In the genomic region with DNA sequence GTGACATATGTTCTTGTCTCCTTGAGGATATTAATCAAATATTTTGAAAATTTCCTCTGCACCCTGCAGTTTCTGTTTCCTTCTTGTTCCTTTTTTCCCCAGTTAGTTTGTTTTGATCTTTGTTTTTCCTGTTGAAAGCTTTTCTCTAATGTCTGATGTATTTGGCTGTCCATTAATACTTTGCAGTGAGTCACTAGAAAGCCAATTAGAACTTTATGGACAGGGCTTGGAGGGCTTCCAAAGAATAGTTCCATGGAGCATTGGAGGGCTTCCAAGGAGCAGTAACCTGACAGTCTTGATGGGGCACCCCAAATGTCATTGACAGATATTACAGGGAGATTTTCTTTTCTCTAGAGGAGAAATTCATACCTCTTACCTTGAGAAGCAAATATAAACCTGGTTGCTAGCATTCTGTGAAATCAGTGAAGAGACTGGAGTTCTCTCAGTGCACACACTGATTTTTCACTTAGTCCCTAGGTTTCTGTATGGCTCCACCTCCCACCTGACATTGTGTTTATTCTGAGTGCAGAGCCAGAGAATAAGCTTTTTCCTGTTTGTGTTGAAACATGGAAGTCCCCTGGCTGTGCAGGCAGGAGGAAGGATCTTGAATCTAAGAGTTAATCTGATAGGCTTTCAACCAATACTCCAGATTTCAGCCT, we compare ENCODE assay signal across 11 cellular contexts. TPM values are rescaled to one million over a fixed set of nuclear protein-coding genes. Genes with fewer than 3 reads are reported as not detected.
A peak's percentile ranks its signal among the peaks of the same experiment; 100 is the strongest.
DNase-seq lines count a peak whose midpoint lies in the region; ATAC-seq, FAIRE-seq and TF ChIP-seq lines count a peak whose summit lies in the region.
"Had no signal": no experiment of that assay in that cellular context is flagged by ENCODE, and none has a peak within 500 bp of the region (broad histone marks: within the 10 kb centered on the region; RNA-seq: fewer than 3 reads in every experiment).

No MANE protein-coding gene starts in this region.

- peaks cover 0 to 2% (median 0%) of the 10 kb centered on the region in 5 donors for H3K27me3 Mint-ChIP-seq in naive thymus-derived CD8-positive, alpha-beta T cell

- no peak overlapping the region for H3K4me3 Mint-ChIP-seq in naive thymus-derived CD8-positive, alpha-beta T cell
- H3K4me3 Mint-ChIP-seq: activated T-cell treated with anti-CD3 and anti-CD28 coated beads, Interleukin-2, amount 50 U/mL, for 24 hours had no signal

- no peak for TF ChIP-seq RAD21 in SK-N-SH (IDR thresholded peaks at IDR 0.05; ENCODE audit: low read length)

- H3K4me2 ChIP-seq in SK-N-SH, result no peak overlapping the region

- no peaks in the 10 kb centered on the region for H3F3A ChIP-seq in SK-N-SH (replicated peaks; ENCODE audit: insufficient read depth)

- TF ChIP-seq CTCF in SK-N-SH (IDR thresholded peaks at IDR 0.05) (no peak), heart right ventricle (IDR thresholded peaks at IDR 0.05) (no peak)

- ATAC-seq in heart right ventricle, result peak; percentile 40 to 80 (median 69)
- ATAC-seq in naive thymus-derived CD8-positive, alpha-beta T cell, result no peak
- ATAC-seq in HG03442 (IDR thresholded peaks at IDR 0.05; ENCODE audit: unreplicated experiment), result no peak

- H2AFZ ChIP-seq in SK-N-SH (ENCODE audit: low read depth), result no peak overlapping the region

- no peaks in the 10 kb centered on the region for H3K9me3 Mint-ChIP-seq in naive thymus-derived CD8-positive, alpha-beta T cell
- H3K9me3 Mint-ChIP-seq: activated T-cell treated with anti-CD3 and anti-CD28 coated beads, Interleukin-2, amount 50 U/mL, for 24 hours had no signal

- FAIRE-seq in HTR-8/SVneo (lab: Jason Lieb, UNC), result no peak

- H3K27me3 ChIP-seq in SK-N-SH (ENCODE audit: insufficient read depth) (no peaks in the 10 kb centered on the region), heart right ventricle (no peaks in the 10 kb centered on the region), stomach smooth muscle (ENCODE audit: control insufficient read depth in 1 of 2, insufficient read depth in 2 of 2, low read length in 2 of 2) (no peaks in the 10 kb centered on the region)

- H3K4me1 Mint-ChIP-seq in naive thymus-derived CD8-positive, alpha-beta T cell, result peaks cover 0 to 4% (median 2%) of the 10 kb centered on the region in 4 donors

- intact Hi-C loops in heart right ventricle (cut with DNase I), result no loop called here

- H3K27ac Mint-ChIP-seq in naive thymus-derived CD8-positive, alpha-beta T cell, result no peak overlapping the region
- H3K27ac Mint-ChIP-seq: activated T-cell treated with anti-CD3 and anti-CD28 coated beads, Interleukin-2, amount 50 U/mL, for 24 hours had no signal

- TF ChIP-seq EP300 in SK-N-SH (IDR thresholded peaks at IDR 0.05; ENCODE audit: borderline replicate concordance in 1 of 2, low read depth in 1 of 2, low read length in 1 of 2), result no peak; a peak in 1 of 4 replicates

- POLR2A ChIA-PET in SK-N-SH (lab: Yijun Ruan, JAX), result no interaction called here
- POLR2A ChIA-PET in naive thymus-derived CD8-positive, alpha-beta T cell (lab: Charles Lee), result no interaction called here

- CTCF ChIA-PET in SK-N-SH (lab: Yijun Ruan, JAX), result no interaction called here

- H3K4me1 ChIP-seq in SK-N-SH (ENCODE audit: control insufficient read depth in 1 of 2, insufficient read depth in 2 of 2, low read depth in 1 of 2, low read length in 1 of 2) (peaks cover 6 to 11% of the 10 kb centered on the region in 2 experiments; a peak in 3 of 4 replicates), heart right ventricle (peaks cover 2 to 73% (median 58%) of the 10 kb centered on the region in 9 donors), stomach smooth muscle (ENCODE audit: control insufficient read depth, insufficient read depth, low read length) (peaks cover 19% of the 10 kb centered on the region)

- no peaks in the 10 kb centered on the region for H3K79me2 ChIP-seq in SK-N-SH (ENCODE audit: insufficient read depth)

- H3K27ac ChIP-seq in SK-N-SH (ENCODE audit: low read depth in 2 of 2, low read length in 1 of 2), result peak overlapping the region; percentile 14 to 58; a peak in 3 of 4 replicates
- peak overlapping the region; percentile 1 to 75 (median 33) for H3K27ac ChIP-seq in heart right ventricle
- H3K27ac ChIP-seq in stomach smooth muscle (ENCODE audit: low read length), result peak overlapping the region; percentile 32

- no peaks in the 10 kb centered on the region for H3K9me2 ChIP-seq in SK-N-SH

- DNase-seq in HTR-8/SVneo (ENCODE audit: insufficient read length, low spot score) (peak; percentile 12), SK-N-SH (no peak), heart right ventricle (peak in 1 of 2 donors; percentile 35)
- DNase-seq in naive thymus-derived CD8-positive, alpha-beta T cell, result no peak
- DNase-seq in activated CD4-positive, alpha-beta T cell treated with anti-CD3 and anti-CD28 coated beads for 48 hours, result no peak
- DNase-seq: activated T-cell treated with anti-CD3 and anti-CD28 coated beads, Interleukin-2, amount 50 U/mL, for 24 hours; NCI-H1930; T-helper 1 cell had no signal

- H3K36me3 ChIP-seq in SK-N-SH (replicated peaks in 1 of 2; ENCODE audit: control insufficient read depth in 1 of 2, insufficient read depth in 2 of 2, low read length in 1 of 2), result no peaks in the 10 kb centered on the region
- H3K36me3 ChIP-seq in heart right ventricle, result peaks cover 0 to 31% (median 0%) of the 10 kb centered on the region in 9 donors
- H3K36me3 ChIP-seq in stomach smooth muscle (ENCODE audit: control insufficient read depth in 2 of 2, insufficient read depth in 2 of 2, low read length in 2 of 2), result peaks cover 7 to 11% of the 10 kb centered on the region in 2 donors

- no peak overlapping the region for H3K9ac ChIP-seq in SK-N-SH
- no peak overlapping the region for H3K9ac ChIP-seq in stomach smooth muscle (ENCODE audit: low read length in 2 of 2)

- H3K9me3 ChIP-seq in SK-N-SH, result no peaks in the 10 kb centered on the region
- no peaks in the 10 kb centered on the region for H3K9me3 ChIP-seq in heart right ventricle
- no peaks in the 10 kb centered on the region for H3K9me3 ChIP-seq in stomach smooth muscle (ENCODE audit: control insufficient read depth in 2 of 2, low read length in 2 of 2)

- H3K36me3 Mint-ChIP-seq in naive thymus-derived CD8-positive, alpha-beta T cell, result no peaks in the 10 kb centered on the region

- no peak overlapping the region for H3K4me3 ChIP-seq in SK-N-SH (ENCODE audit: low read depth in 2 of 2, low read length in 1 of 2)
- H3K4me3 ChIP-seq in heart right ventricle, result no peak overlapping the region
- no peak overlapping the region for H3K4me3 ChIP-seq in stomach smooth muscle (ENCODE audit: low read length in 2 of 2)

- H4K20me1 ChIP-seq in SK-N-SH (ENCODE audit: insufficient read depth), result no peaks in the 10 kb centered on the region

TF ChIP-seq in SK-N-SH, 30 proteins besides CTCF, POLR2A, EP300 and RAD21:
- TF ChIP-seq FOSL2 (IDR thresholded peaks at IDR 0.05; ENCODE audit: borderline replicate concordance, low read depth) (peak; percentile 42; the same call in 1 of the 2 replicates), NFIC (IDR thresholded peaks at IDR 0.05; ENCODE audit: borderline replicate concordance) (peak; percentile 69; the same call in 1 of the 2 replicates), USF2 (IDR thresholded peaks at IDR 0.05; ENCODE audit: borderline replicate concordance, low read depth, low read length) (no peak), SIN3A (IDR thresholded peaks at IDR 0.05; ENCODE audit: borderline replicate concordance, low read depth, low read length) (no peak), JUND (IDR thresholded peaks at IDR 0.05) (peak; percentile 36; the same call in 1 of the 2 replicates), TCF12 (IDR thresholded peaks at IDR 0.05) (peak; percentile 36; the same call in 1 of the 2 replicates), RFX5 (IDR thresholded peaks at IDR 0.05; ENCODE audit: low read length) (no peak)
- TF ChIP-seq, protein P1, sequence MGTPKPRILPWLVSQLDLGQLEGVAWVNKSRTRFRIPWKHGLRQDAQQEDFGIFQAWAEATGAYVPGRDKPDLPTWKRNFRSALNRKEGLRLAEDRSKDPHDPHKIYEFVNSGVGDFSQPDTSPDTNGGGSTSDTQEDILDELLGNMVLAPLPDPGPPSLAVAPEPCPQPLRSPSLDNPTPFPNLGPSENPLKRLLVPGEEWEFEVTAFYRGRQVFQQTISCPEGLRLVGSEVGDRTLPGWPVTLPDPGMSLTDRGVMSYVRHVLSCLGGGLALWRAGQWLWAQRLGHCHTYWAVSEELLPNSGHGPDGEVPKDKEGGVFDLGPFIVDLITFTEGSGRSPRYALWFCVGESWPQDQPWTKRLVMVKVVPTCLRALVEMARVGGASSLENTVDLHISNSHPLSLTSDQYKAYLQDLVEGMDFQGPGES (IDR thresholded peaks at IDR 0.05; ENCODE audit: low read depth, low read length), result no peak
- TF ChIP-seq, protein P2, sequence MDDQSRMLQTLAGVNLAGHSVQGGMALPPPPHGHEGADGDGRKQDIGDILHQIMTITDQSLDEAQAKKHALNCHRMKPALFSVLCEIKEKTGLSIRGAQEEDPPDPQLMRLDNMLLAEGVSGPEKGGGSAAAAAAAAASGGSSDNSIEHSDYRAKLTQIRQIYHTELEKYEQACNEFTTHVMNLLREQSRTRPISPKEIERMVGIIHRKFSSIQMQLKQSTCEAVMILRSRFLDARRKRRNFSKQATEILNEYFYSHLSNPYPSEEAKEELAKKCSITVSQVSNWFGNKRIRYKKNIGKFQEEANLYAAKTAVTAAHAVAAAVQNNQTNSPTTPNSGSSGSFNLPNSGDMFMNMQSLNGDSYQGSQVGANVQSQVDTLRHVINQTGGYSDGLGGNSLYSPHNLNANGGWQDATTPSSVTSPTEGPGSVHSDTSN (IDR thresholded peaks at IDR 0.05), result peak; percentile 61

RNA-seq across cellular contexts. Expression of gene SPARCL1, which starts 26.5 kb away (rescaled TPM):
- polyA plus RNA-seq in SK-N-SH (2012; rRNA removed), result not detected in 2 replicates
- polyA plus RNA-seq in SK-N-SH (2012; cell fraction: cytosol; rRNA removed), result 0.01 and 0.03 TPM in 2 replicates
- not detected in 2 replicates for polyA plus RNA-seq in SK-N-SH (2012; cell fraction: nucleus; rRNA removed)
- total RNA-seq in heart right ventricle, result 100 to 1,000 TPM; 131 to 494 (median 232) TPM
- polyA plus RNA-seq in heart right ventricle, result 100 to 1,000 TPM; 179 to 553 TPM
- total RNA-seq in naive thymus-derived CD8-positive, alpha-beta T cell, result not detected
- polyA plus RNA-seq in naive thymus-derived CD8-positive, alpha-beta T cell, result not detected
- total RNA-seq: kidney epithelial cell had no signal

Comparison
In these comparisons a context has a peak if more than half of its experiments do, and no peak if none do; other contexts are left out.
1. ATAC-seq: peak in heart right ventricle (8 of 8); none in naive thymus-derived CD8-positive, alpha-beta T cell (0 of 2) and HG03442 (single experiment).
2. RNA of gene SPARCL1, which starts 26.5 kb away (polyA plus RNA-seq): 179 to 553 TPM in heart right ventricle; 0.01 to 0.03 TPM in SK-N-SH and not detected in naive thymus-derived CD8-positive, alpha-beta T cell; every median in the first group is over 100 times any median in the second.
3. Peak in every context shown above with its lines, with median percentiles within 50 percentile points of each other: H3K27ac ChIP-seq.